In the genomic region with DNA sequence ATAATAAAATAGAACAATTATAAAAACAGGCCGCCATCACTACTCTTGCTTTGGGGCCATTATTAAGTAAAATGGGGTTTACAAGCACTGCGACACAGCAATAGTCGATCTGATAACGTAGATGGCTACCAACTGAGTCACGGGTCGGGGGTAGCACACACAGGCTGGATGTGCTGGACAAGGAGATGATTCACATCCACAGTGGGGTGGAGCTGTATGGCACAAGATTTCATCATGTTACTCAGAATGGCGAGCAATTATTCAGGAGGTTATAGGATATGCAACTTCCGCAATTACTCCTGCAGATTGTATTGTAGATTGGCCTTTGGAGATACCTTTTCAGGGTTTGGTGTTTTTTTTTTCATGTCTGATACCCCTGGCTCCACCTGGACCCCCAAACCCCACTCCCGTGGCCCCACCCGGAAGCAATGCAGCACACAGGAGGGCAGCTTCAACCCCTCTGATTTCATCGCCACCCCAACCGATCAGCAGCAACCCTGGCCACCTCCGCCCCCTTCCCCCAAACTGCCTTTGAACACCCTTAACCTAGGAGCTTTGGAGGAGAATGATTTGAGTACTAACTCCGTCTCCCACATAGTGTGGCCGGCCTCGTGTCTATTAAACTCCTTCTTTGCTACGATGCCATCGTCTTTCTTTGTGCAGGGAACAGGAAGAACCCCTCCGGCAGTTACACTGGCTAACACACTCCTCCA, we compare ENCODE assay signal across 1 cellular context.
TF ChIP-seq lines count a peak whose summit lies in the region.

No MANE protein-coding gene starts in this region.

TF ChIP-seq in K562, 482 proteins besides CTCF, POLR2A, EP300 and RAD21 (continued from another document):
- TF ChIP-seq, protein P1, sequence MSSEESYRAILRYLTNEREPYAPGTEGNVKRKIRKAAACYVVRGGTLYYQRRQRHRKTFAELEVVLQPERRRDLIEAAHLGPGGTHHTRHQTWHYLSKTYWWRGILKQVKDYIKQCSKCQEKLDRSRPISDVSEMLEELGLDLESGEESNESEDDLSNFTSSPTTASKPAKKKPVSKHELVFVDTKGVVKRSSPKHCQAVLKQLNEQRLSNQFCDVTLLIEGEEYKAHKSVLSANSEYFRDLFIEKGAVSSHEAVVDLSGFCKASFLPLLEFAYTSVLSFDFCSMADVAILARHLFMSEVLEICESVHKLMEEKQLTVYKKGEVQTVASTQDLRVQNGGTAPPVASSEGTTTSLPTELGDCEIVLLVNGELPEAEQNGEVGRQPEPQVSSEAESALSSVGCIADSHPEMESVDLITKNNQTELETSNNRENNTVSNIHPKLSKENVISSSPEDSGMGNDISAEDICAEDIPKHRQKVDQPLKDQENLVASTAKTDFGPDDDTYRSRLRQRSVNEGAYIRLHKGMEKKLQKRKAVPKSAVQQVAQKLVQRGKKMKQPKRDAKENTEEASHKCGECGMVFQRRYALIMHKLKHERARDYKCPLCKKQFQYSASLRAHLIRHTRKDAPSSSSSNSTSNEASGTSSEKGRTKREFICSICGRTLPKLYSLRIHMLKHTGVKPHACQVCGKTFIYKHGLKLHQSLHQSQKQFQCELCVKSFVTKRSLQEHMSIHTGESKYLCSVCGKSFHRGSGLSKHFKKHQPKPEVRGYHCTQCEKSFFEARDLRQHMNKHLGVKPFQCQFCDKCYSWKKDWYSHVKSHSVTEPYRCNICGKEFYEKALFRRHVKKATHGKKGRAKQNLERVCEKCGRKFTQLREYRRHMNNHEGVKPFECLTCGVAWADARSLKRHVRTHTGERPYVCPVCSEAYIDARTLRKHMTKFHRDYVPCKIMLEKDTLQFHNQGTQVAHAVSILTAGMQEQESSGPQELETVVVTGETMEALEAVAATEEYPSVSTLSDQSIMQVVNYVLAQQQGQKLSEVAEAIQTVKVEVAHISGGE (CRISPR knock-in tag; IDR thresholded peaks at IDR 0.05) = 0 out of 6 replicates have a peak, but pooled peaks of 1 of the 3 experiments have one; percentile 46
- TF ChIP-seq NUFIP1 (IDR thresholded peaks at IDR 0.05; ENCODE audit: partially characterized antibody) (no peak), SMAD3 (CRISPR knock-in tag; conservative IDR thresholded peaks at IDR 0.05) (0 out of 2 replicates have a peak, but pooled peaks have one; percentile 35), HMG20B (CRISPR knock-in tag; IDR thresholded peaks at IDR 0.05) (no peak), ZNF707 (CRISPR knock-in tag; conservative IDR thresholded peaks at IDR 0.05) (no peak), ARNT (IDR thresholded peaks at IDR 0.05) (no peak), FOSL1 (tag; conservative IDR thresholded peaks at IDR 0.05) (peak; percentile 96), ILK (tag; IDR thresholded peaks at IDR 0.05; ENCODE audit: borderline replicate concordance, low read depth) (no peak), GABPA (tag; conservative IDR thresholded peaks at IDR 0.05; ENCODE audit: low read depth) (peak; percentile 55)
- TF ChIP-seq, protein P2, sequence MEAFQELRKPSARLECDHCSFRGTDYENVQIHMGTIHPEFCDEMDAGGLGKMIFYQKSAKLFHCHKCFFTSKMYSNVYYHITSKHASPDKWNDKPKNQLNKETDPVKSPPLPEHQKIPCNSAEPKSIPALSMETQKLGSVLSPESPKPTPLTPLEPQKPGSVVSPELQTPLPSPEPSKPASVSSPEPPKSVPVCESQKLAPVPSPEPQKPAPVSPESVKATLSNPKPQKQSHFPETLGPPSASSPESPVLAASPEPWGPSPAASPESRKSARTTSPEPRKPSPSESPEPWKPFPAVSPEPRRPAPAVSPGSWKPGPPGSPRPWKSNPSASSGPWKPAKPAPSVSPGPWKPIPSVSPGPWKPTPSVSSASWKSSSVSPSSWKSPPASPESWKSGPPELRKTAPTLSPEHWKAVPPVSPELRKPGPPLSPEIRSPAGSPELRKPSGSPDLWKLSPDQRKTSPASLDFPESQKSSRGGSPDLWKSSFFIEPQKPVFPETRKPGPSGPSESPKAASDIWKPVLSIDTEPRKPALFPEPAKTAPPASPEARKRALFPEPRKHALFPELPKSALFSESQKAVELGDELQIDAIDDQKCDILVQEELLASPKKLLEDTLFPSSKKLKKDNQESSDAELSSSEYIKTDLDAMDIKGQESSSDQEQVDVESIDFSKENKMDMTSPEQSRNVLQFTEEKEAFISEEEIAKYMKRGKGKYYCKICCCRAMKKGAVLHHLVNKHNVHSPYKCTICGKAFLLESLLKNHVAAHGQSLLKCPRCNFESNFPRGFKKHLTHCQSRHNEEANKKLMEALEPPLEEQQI (IDR thresholded peaks at IDR 0.05) = no peak
